In genomic region chr13:45195421-45195820, GRCh38 we compare ENCODE assay signal across 17 cellular contexts. TPM values are rescaled to one million over a fixed set of nuclear protein-coding genes. Genes with fewer than 3 reads are reported as not detected.
DNase-seq lines count a peak whose midpoint lies in the region; ATAC-seq and TF ChIP-seq lines count a peak whose summit lies in the region.
"Had no signal": no experiment of that assay in that cellular context is flagged by ENCODE, and none has a peak within 500 bp of the region (broad histone marks: within the 10 kb centered on the region; RNA-seq: fewer than 3 reads in every experiment).

No MANE protein-coding gene starts in this region.

- H3K27me3 Mint-ChIP-seq in MCF 10A (ENCODE audit: insufficient read depth, unreplicated experiment), result no peaks in the 10 kb centered on the region
- no peaks in the 10 kb centered on the region for H3K27me3 Mint-ChIP-seq in WTC11 (ENCODE audit: low read depth)
- H3K27me3 Mint-ChIP-seq: activated naive CD8-positive, alpha-beta T cell treated with anti-CD3 and anti-CD28 coated beads for 36 hours had no signal

- H3K4me1 ChIP-seq in breast epithelium (no peaks in the 10 kb centered on the region), left lung (peaks cover 7 to 12% of the 10 kb centered on the region in 2 donors)
- H3K4me1 ChIP-seq: psoas muscle had no signal

- H3K4me3 ChIP-seq in breast epithelium (no peak overlapping the region), left lung (no peak overlapping the region)
- H3K4me3 ChIP-seq: psoas muscle had no signal

- CTCF ChIA-PET in MCF 10A (lab: Yijun Ruan, JAX), result interaction anchor here (0.6 to 5.7 kb wide), 5 partner anchors 9 to 138 kb away, joined by 3 to 65 read pairs (median 3); no protein-coding TSS in a partner anchor
- CTCF ChIA-PET in WTC11 (lab: Charles Lee), result no interaction called here

- H3K9me3 Mint-ChIP-seq in MCF 10A (ENCODE audit: unreplicated experiment) (no peaks in the 10 kb centered on the region), WTC11 (no peaks in the 10 kb centered on the region)
- H3K9me3 Mint-ChIP-seq: activated naive CD8-positive, alpha-beta T cell treated with anti-CD3 and anti-CD28 coated beads for 36 hours had no signal

- DNase-seq in MCF 10A (ENCODE audit: unreplicated experiment) (no peak), breast epithelium (ENCODE audit: low spot score in 2 of 2) (no peak), WTC11 (ENCODE audit: low spot score) (no peak), left lung (no peak), NCI-H526 (lab: John Stamatoyannopoulos, UW) (no peak), NCI-H510A (lab: John Stamatoyannopoulos, UW) (no peak), NCI-H748 treated with DMSO at 0.1 percent for 48 hours (lab: John Stamatoyannopoulos, UW) (no peak)
- DNase-seq: activated CD4-positive, alpha-beta T cell treated with anti-CD3 and anti-CD28 coated beads for 48 hours; activated naive CD8-positive, alpha-beta T cell treated with anti-CD3 and anti-CD28 coated beads for 36 hours; kidney; psoas muscle; T1000 had no signal

- ATAC-seq in WTC11 (no peak), left lung (peak; percentile 29), GM19467 (IDR thresholded peaks at IDR 0.05; ENCODE audit: unreplicated experiment) (no peak)
- ATAC-seq: psoas muscle had no signal

- H3K27ac Mint-ChIP-seq in MCF 10A (ENCODE audit: low read depth, unreplicated experiment) (peak overlapping the region; percentile 14), WTC11 (peak overlapping the region; percentile 10; the same call in 1 of the 2 replicates)
- H3K27ac Mint-ChIP-seq: activated naive CD8-positive, alpha-beta T cell treated with anti-CD3 and anti-CD28 coated beads for 36 hours had no signal

- H3K27me3 ChIP-seq in breast epithelium (no peaks in the 10 kb centered on the region), left lung (no peaks in the 10 kb centered on the region)

- H3K9me3 ChIP-seq in breast epithelium, result no peaks in the 10 kb centered on the region
- H3K9me3 ChIP-seq in left lung, result no peaks in the 10 kb centered on the region
- H3K9me3 ChIP-seq: psoas muscle had no signal

- H3K4me3 Mint-ChIP-seq in MCF 10A (ENCODE audit: unreplicated experiment), result no peak overlapping the region
- no peak overlapping the region for H3K4me3 Mint-ChIP-seq in WTC11
- H3K4me3 Mint-ChIP-seq: activated naive CD8-positive, alpha-beta T cell treated with anti-CD3 and anti-CD28 coated beads for 36 hours had no signal

- POLR2A ChIA-PET in MCF 10A (lab: Yijun Ruan, JAX), result interaction anchor here (0.7 to 10.5 kb wide), 11 partner anchors 11 to 139 kb away, joined by 3 to 153 read pairs (median 8); partner anchors contain the start of gene GTF2F2
- POLR2A ChIA-PET in WTC11 (lab: Charles Lee), result no interaction called here

- intact Hi-C loops in MCF 10A (cut with micrococcal nuclease), result loop anchor here (1.0 to 2.0 kb wide), 2 partner anchors 34 to 75 kb away; partner anchors contain the start of gene GTF2F2
- intact Hi-C loops in breast epithelium (cut with DNase I; ENCODE audit: low total_unique reads), result no loop called here
- intact Hi-C loops in left lung (cut with DNase I), result no loop called here

- no peak for TF ChIP-seq POLR2A in breast epithelium (IDR thresholded peaks at IDR 0.05)

- H3K27ac ChIP-seq in breast epithelium (no peak overlapping the region), left lung (no peak overlapping the region)
- H3K27ac ChIP-seq: psoas muscle, RWPE1 had no signal

- H3K4me1 Mint-ChIP-seq in MCF 10A (ENCODE audit: insufficient read depth, unreplicated experiment) (peaks cover 32% of the 10 kb centered on the region), WTC11 (peaks cover 30% of the 10 kb centered on the region)

- H3K36me3 ChIP-seq in breast epithelium (no peaks in the 10 kb centered on the region), left lung (no peaks in the 10 kb centered on the region)

- TF ChIP-seq CTCF in MCF 10A (IDR thresholded peaks at IDR 0.05; ENCODE audit: unreplicated experiment) (no peak), breast epithelium (IDR thresholded peaks at IDR 0.05) (no peak), WTC11 (IDR thresholded peaks at IDR 0.05) (no peak), left lung (IDR thresholded peaks at IDR 0.05) (no peak)

- BruUV-seq in MCF 10A (replicated peaks; lab: Mats Ljungman, UMichigan), result no TSS peak

- H3K36me3 Mint-ChIP-seq in MCF 10A (ENCODE audit: insufficient read depth, unreplicated experiment) (no peaks in the 10 kb centered on the region), WTC11 (no peaks in the 10 kb centered on the region)

TF ChIP-seq in WTC11, 78 proteins besides CTCF, POLR2A, EP300 and RAD21:
- TF ChIP-seq ERG (CRISPR knock-in tag; IDR thresholded peaks at IDR 0.05) (no peak), SMAD3 (CRISPR knock-in tag; IDR thresholded peaks at IDR 0.05; ENCODE audit: borderline replicate concordance) (no peak), JAZF1 (CRISPR knock-in tag; IDR thresholded peaks at IDR 0.05) (no peak)
- TF ChIP-seq, protein P1, sequence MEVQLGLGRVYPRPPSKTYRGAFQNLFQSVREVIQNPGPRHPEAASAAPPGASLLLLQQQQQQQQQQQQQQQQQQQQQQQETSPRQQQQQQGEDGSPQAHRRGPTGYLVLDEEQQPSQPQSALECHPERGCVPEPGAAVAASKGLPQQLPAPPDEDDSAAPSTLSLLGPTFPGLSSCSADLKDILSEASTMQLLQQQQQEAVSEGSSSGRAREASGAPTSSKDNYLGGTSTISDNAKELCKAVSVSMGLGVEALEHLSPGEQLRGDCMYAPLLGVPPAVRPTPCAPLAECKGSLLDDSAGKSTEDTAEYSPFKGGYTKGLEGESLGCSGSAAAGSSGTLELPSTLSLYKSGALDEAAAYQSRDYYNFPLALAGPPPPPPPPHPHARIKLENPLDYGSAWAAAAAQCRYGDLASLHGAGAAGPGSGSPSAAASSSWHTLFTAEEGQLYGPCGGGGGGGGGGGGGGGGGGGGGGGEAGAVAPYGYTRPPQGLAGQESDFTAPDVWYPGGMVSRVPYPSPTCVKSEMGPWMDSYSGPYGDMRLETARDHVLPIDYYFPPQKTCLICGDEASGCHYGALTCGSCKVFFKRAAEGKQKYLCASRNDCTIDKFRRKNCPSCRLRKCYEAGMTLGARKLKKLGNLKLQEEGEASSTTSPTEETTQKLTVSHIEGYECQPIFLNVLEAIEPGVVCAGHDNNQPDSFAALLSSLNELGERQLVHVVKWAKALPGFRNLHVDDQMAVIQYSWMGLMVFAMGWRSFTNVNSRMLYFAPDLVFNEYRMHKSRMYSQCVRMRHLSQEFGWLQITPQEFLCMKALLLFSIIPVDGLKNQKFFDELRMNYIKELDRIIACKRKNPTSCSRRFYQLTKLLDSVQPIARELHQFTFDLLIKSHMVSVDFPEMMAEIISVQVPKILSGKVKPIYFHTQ (CRISPR knock-in tag; IDR thresholded peaks at IDR 0.05), result no peak

RNA-seq across cellular contexts. Expression of gene KCTD4, which starts 5.4 kb away (rescaled TPM):
- 0.54 and 0.79 TPM in 2 replicates for total RNA-seq in MCF 10A (2022)
- total RNA-seq in breast epithelium, result under 1 TPM in 1 of 3 donors, not detected in 2; 0.33 TPM
- not detected in 3 replicates for total RNA-seq in WTC11 (2021)
- total RNA-seq in left lung, result not detected
- total RNA-seq: A673; activated naive CD8-positive, alpha-beta T cell treated with anti-CD3 and anti-CD28 coated beads for 36 hours; cardiac septum; psoas muscle; subcutaneous adipose tissue had no signal
